Comparison of ENCODE assay signal across 20 cellular contexts in genomic region chr10:52966904-52967303, GRCh38.
"Had no signal": no experiment of that assay in that cellular context is flagged by ENCODE, and none has a peak within 500 bp of the region (broad histone marks: within the 10 kb centered on the region; RNA-seq: fewer than 3 reads in every experiment).

No MANE protein-coding gene starts in this region.

- H2AFZ ChIP-seq: PC-9 had no signal

- H3K36me3 Mint-ChIP-seq: activated naive CD8-positive, alpha-beta T cell treated with anti-CD3 and anti-CD28 coated beads, Interleukin-2, amount 10 ng/mL, durations not matched to agents 7 days and 5 days had no signal

- H3K9me3 Mint-ChIP-seq: activated naive CD8-positive, alpha-beta T cell treated with anti-CD3 and anti-CD28 coated beads, Interleukin-2, amount 10 ng/mL, durations not matched to agents 7 days and 5 days had no signal

- H3K27me3 ChIP-seq: breast epithelium had no signal

- ATAC-seq: activated CD8-positive, alpha-beta T cell treated with anti-CD3 and anti-CD28 coated beads, Interleukin-2, amount 10 ng/mL, durations not matched to agents 7 days and 5 days had no signal

- DNase-seq: activated CD4-positive, alpha-beta T cell treated with anti-CD3 and anti-CD28 coated beads for 48 hours; activated CD4-positive, alpha-beta T cell treated with anti-CD3 and anti-CD28 coated beads, Interleukin-2, amount 50 U/mL, for 4 hours; activated CD4-positive, CD25-positive, alpha-beta regulatory T cell treated with anti-CD3 and anti-CD28 coated beads, Interleukin-2, amount 50 U/mL, for 72 hours; activated CD8-positive, alpha-beta memory T cell treated with anti-CD3 and anti-CD28 coated beads, Interleukin-2, amount 50 U/mL, for 48 hours; activated CD8-positive, alpha-beta T cell treated with anti-CD3 and anti-CD28 coated beads, Interleukin-2, amount 10 ng/mL, durations not matched to agents 7 days and 5 days; activated naive CD4-positive, alpha-beta T cell treated with anti-CD3 and anti-CD28 coated beads, Interleukin-2, amount 50 U/mL, for 16 hours; activated naive CD8-positive, alpha-beta T cell treated with anti-CD3 and anti-CD28 coated beads, Interleukin-2, amount 10 ng/mL, durations not matched to agents 7 days and 5 days; activated T-cell treated with anti-CD3 and anti-CD28 coated beads, Interleukin-2, amount 50 U/mL, for 1 hour; aorta; central memory CD4-positive, alpha-beta T cell; NCI-H1092; NCI-H1417 treated with DMSO at 0.1 percent for 48 hours; NCI-H1694; NCI-H2029 treated with DMSO at 0.1 percent for 48 hours; NCI-H446; NCI-H524; PC-9; SHP77 treated with DMSO at 0.1 percent for 48 hours had no signal

- H3K9me3 ChIP-seq: breast epithelium had no signal

- H3K4me2 ChIP-seq: PC-9 had no signal

- H3K36me3 ChIP-seq: breast epithelium had no signal

- H3K4me1 Mint-ChIP-seq: activated naive CD8-positive, alpha-beta T cell treated with anti-CD3 and anti-CD28 coated beads, Interleukin-2, amount 10 ng/mL, durations not matched to agents 7 days and 5 days had no signal

- H3K27me3 Mint-ChIP-seq: activated naive CD8-positive, alpha-beta T cell treated with anti-CD3 and anti-CD28 coated beads, Interleukin-2, amount 10 ng/mL, durations not matched to agents 7 days and 5 days had no signal

- H3K4me3 Mint-ChIP-seq: activated CD8-positive, alpha-beta T cell treated with anti-CD3 and anti-CD28 coated beads, Interleukin-2, amount 10 ng/mL, durations not matched to agents 7 days and 5 days; activated naive CD8-positive, alpha-beta T cell treated with anti-CD3 and anti-CD28 coated beads, Interleukin-2, amount 10 ng/mL, durations not matched to agents 7 days and 5 days; T-helper 1 cell treated with Interleukin-12 subunit alpha and Interleukin-12 subunit beta and Interleukin-4 antibody, amounts not matched to agents 30 μg/mL and 1 μg/mL, for 36 hours had no signal

- H3K4me1 ChIP-seq: breast epithelium had no signal

- H3K27ac Mint-ChIP-seq: activated CD8-positive, alpha-beta T cell treated with anti-CD3 and anti-CD28 coated beads, Interleukin-2, amount 10 ng/mL, durations not matched to agents 7 days and 5 days; activated naive CD8-positive, alpha-beta T cell treated with anti-CD3 and anti-CD28 coated beads, Interleukin-2, amount 10 ng/mL, durations not matched to agents 7 days and 5 days; T-helper 1 cell treated with Interleukin-12 subunit alpha and Interleukin-12 subunit beta and Interleukin-4 antibody, amounts not matched to agents 30 μg/mL and 1 μg/mL, for 36 hours had no signal

- H3K27ac ChIP-seq: breast epithelium, PC-9 had no signal

- H3K4me3 ChIP-seq: breast epithelium, PC-9 had no signal
